Comparison of ENCODE assay signal across 31 cellular contexts in the genomic region with DNA sequence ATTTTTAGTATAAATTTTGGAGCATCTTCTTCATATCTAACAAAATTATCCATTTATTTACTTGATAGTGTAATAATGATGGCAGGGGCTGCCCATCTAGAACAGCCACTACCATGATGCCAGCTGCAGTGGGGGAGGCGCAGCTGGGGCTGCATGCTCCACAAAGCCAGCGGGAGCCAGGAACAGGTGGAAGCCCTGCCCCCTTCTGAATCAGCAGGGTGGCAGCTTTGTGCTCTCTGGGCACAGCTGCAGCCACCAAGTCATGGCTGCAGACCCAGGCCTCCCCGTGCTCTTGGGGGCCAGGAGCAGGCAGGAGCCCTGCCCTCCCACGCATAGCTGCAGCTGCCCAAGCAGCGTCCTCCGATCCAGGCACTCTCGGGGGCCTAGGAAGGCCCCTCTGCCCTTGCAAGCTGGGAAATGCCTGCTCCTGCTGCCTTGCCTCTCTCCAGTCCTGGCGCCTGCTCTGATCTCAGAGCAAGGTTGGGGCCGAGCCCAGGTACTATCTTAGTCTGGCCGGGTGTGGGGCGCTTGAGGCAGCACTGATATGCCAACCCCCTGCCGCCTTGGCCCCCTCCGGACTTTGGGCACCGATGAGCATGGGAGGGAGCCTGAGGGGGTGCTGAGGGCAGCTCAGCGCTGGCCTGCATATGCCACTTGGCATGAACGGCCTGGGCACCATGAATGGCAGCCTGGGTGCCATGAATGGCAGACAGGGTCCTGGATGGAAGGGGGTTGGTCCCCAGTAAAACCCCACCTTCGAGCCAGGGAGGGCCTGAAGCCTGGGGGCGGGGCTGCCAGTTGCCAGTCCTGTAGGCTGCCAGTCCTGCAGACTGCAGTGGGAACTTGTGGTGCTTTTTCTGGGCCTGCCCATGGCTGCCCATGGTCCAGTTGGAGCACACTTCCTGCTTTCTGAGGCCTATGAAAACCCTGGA.
DNase-seq lines count a peak whose midpoint lies in the region; ATAC-seq and TF ChIP-seq lines count a peak whose summit lies in the region.
"Had no signal": no experiment of that assay in that cellular context is flagged by ENCODE, and none has a peak within 500 bp of the region (broad histone marks: within the 10 kb centered on the region; RNA-seq: fewer than 3 reads in every experiment).

No MANE protein-coding gene starts in this region.

- H3K27ac Mint-ChIP-seq in nephron progenitor cell, result no peak overlapping the region
- H3K27ac Mint-ChIP-seq: activated naive CD8-positive, alpha-beta T cell treated with anti-CD3 and anti-CD28 coated beads, Interleukin-2, amount 50 U/mL, for 24 hours; activated T-cell treated with anti-CD3 and anti-CD28 coated beads, Interleukin-2, amount 50 U/mL, for 72 hours; CD4-positive, alpha-beta T cell; natural killer cell treated with Interleukin-12 subunit alpha and Interleukin-12 subunit beta and Interleukin-15 and Interleukin-18, amount 100 ng/mL, for 72 hours; T-helper 17 cell had no signal

- H3K27ac ChIP-seq in aorta (ENCODE audit: low read depth in 1 of 2, low read length in 2 of 2) (no peak overlapping the region), foreskin keratinocyte (no peak overlapping the region)
- H3K27ac ChIP-seq: A549, lower lobe of right lung, pancreas, testis had no signal

- H3K36me3 Mint-ChIP-seq in nephron progenitor cell (ENCODE audit: low read depth), result no peaks in the 10 kb centered on the region

- H3K4me1 Mint-ChIP-seq in nephron progenitor cell, result no peaks in the 10 kb centered on the region
- H3K4me1 Mint-ChIP-seq: activated naive CD8-positive, alpha-beta T cell treated with anti-CD3 and anti-CD28 coated beads, Interleukin-2, amount 50 U/mL, for 24 hours; T-helper 17 cell had no signal

- H3K36me3 ChIP-seq in aorta (ENCODE audit: control insufficient read depth in 1 of 2, insufficient read depth in 2 of 2, low read length in 1 of 2), result no peaks in the 10 kb centered on the region
- H3K36me3 ChIP-seq: lower lobe of right lung, pancreas had no signal

- intact Hi-C loops in aorta (cut with DNase I), result no loop called here

- DNase-seq in NCI-H82 (lab: John Stamatoyannopoulos, UW) (peak; percentile 3), NCI-H82 treated with DMSO at 0.1 percent for 48 hours (lab: John Stamatoyannopoulos, UW; ENCODE audit: unreplicated experiment) (no peak), SK-N-DZ (ENCODE audit: low spot score) (peak; percentile 8), nephron progenitor cell (peak; percentile 4), aorta (peak; percentile 30 to 75), SKM-1 (lab: John Stamatoyannopoulos, UW; ENCODE audit: unreplicated experiment) (no peak), foreskin keratinocyte (no peak)
- DNase-seq: activated CD4-positive, alpha-beta T cell treated with anti-CD3 and anti-CD28 coated beads, Interleukin-2, amount 50 U/mL, for 48 hours; activated naive CD8-positive, alpha-beta T cell treated with anti-CD3 and anti-CD28 coated beads, Interleukin-2, amount 50 U/mL, for 24 hours; activated T-cell treated with anti-CD3 and anti-CD28 coated beads, Interleukin-2, amount 50 U/mL, for 72 hours; AML-193; caudate nucleus; CD4-positive, alpha-beta T cell; cortex of kidney; effector memory CD4-positive, alpha-beta T cell; EL; GOT3; head of caudate nucleus; islet precursor cell; lower lobe of right lung; MM.1S; OCI-M1; stimulated activated naive CD4-positive, alpha-beta T cell treated with Interleukin-2 at 50 U/mL for 16 hours; T-helper 17 cell; testis had no signal

- H3K9me3 ChIP-seq in aorta (ENCODE audit: control insufficient read depth, low read length), result no peaks in the 10 kb centered on the region
- H3K9me3 ChIP-seq: A549, lower lobe of right lung, pancreas, testis had no signal

- no peaks in the 10 kb centered on the region for H3K9me3 Mint-ChIP-seq in nephron progenitor cell
- H3K9me3 Mint-ChIP-seq: activated naive CD8-positive, alpha-beta T cell treated with anti-CD3 and anti-CD28 coated beads, Interleukin-2, amount 50 U/mL, for 24 hours; CD4-positive, alpha-beta T cell had no signal

- H3K4me3 ChIP-seq in aorta (ENCODE audit: low read length in 2 of 2), result no peak overlapping the region
- H3K4me3 ChIP-seq: A549, lower lobe of right lung, pancreas, smooth muscle cell, testis had no signal

- H3K27me3 Mint-ChIP-seq in nephron progenitor cell (ENCODE audit: low read depth, poor library complexity), result no peaks in the 10 kb centered on the region
- H3K27me3 Mint-ChIP-seq: activated naive CD8-positive, alpha-beta T cell treated with anti-CD3 and anti-CD28 coated beads, Interleukin-2, amount 50 U/mL, for 24 hours; CD4-positive, alpha-beta T cell; natural killer cell treated with Interleukin-12 subunit alpha and Interleukin-12 subunit beta and Interleukin-15 and Interleukin-18, amount 100 ng/mL, for 72 hours; T-helper 17 cell had no signal

- ATAC-seq in aorta (ENCODE audit: low FRiP score), result peak; percentile 52
- no peak for ATAC-seq in foreskin keratinocyte
- ATAC-seq in GM21737 (IDR thresholded peaks at IDR 0.05; ENCODE audit: unreplicated experiment), result no peak
- ATAC-seq: A549; activated naive CD8-positive, alpha-beta T cell treated with anti-CD3 and anti-CD28 coated beads, Interleukin-2, amount 50 U/mL, for 24 hours; activated T-cell treated with anti-CD3 and anti-CD28 coated beads, Interleukin-2, amount 50 U/mL, for 72 hours; pancreas; SK-N-SH treated with all-trans-retinoic acid at 6 μM for 48 hours; T-helper 17 cell had no signal

- no peak overlapping the region for H3K4me3 Mint-ChIP-seq in nephron progenitor cell
- H3K4me3 Mint-ChIP-seq: activated naive CD8-positive, alpha-beta T cell treated with anti-CD3 and anti-CD28 coated beads, Interleukin-2, amount 50 U/mL, for 24 hours; activated T-cell treated with anti-CD3 and anti-CD28 coated beads, Interleukin-2, amount 50 U/mL, for 72 hours; CD4-positive, alpha-beta T cell; natural killer cell treated with Interleukin-12 subunit alpha and Interleukin-12 subunit beta and Interleukin-15 and Interleukin-18, amount 100 ng/mL, for 72 hours; T-helper 17 cell had no signal

- H3K27me3 ChIP-seq in aorta (ENCODE audit: control insufficient read depth in 1 of 2, insufficient read depth in 2 of 2, low read length in 1 of 2) (no peaks in the 10 kb centered on the region), foreskin keratinocyte (no peaks in the 10 kb centered on the region)
- H3K27me3 ChIP-seq: pancreas, testis had no signal

- 74 to 78% methylated on average over 18 of the region's 18 CpGs for WGBS in aorta, 2 donors

- TF ChIP-seq CTCF in nephron progenitor cell (IDR thresholded peaks at IDR 0.05) (no peak), foreskin keratinocyte (conservative IDR thresholded peaks at IDR 0.05) (no peak)

- H3K4me1 ChIP-seq in aorta (ENCODE audit: control insufficient read depth in 1 of 2, insufficient read depth in 2 of 2, low read length in 2 of 2) (no peaks in the 10 kb centered on the region), foreskin keratinocyte (no peaks in the 10 kb centered on the region)
- H3K4me1 ChIP-seq: A549, lower lobe of right lung, pancreas, testis had no signal

Comparison
In these comparisons a context has a peak if more than half of its experiments do, and no peak if none do; other contexts are left out.
1. DNase-seq: peak in NCI-H82 (single experiment), SK-N-DZ (single experiment), nephron progenitor cell (single experiment) and aorta (2 of 2); none in NCI-H82 treated with DMSO at 0.1 percent for 48 hours (single experiment), SKM-1 (single experiment) and foreskin keratinocyte (0 of 2).